Comparison of ENCODE assay signal across 8 cellular contexts in the genomic region with DNA sequence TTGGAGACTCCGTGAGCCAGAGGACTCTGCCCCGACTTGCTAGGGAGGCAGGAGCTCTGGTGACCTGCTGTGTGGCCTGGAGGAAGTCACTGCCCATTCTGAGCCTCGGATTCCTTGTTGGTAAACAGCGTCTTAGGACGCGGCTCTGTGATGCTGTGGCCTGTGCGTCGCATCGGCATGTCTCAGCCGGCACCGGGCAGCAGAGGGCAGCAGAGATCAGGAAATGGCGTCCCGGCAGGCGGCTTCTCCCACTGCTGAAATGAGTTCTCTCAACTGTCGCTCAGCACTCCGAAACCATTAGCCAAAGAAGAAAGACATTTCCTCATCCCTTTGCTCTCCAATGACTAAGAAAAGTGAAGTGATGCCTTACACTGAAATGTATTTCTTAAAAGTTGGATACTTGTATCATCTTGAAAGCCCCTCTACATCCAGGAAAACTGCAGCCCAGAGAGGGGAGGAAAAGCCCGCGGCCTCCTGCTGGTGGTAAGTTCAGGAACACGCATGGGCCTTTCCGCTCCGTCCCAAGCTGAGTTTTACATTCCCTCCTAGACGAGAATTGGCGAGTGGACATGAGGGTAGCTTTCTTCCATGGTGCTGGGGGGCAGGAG.
A peak's percentile ranks its signal among the peaks of the same experiment; 100 is the strongest.
DNase-seq lines count a peak whose midpoint lies in the region; ATAC-seq, FAIRE-seq and TF ChIP-seq lines count a peak whose summit lies in the region.

No MANE protein-coding gene starts in this region.

- peak; percentile 93 for TF ChIP-seq CTCF in bronchial epithelial cell (IDR thresholded peaks at IDR 0.05; ENCODE audit: insufficient read depth, low read length, severe bottlenecking)

- peak; percentile 94 for FAIRE-seq in bronchial epithelial cell (lab: Jason Lieb, UNC)

- H3K27me3 ChIP-seq in bronchial epithelial cell (ENCODE audit: control insufficient read depth, insufficient read depth, low read length): no peaks in the 10 kb centered on the region

- no peak overlapping the region for H3K4me3 ChIP-seq in bronchial epithelial cell (ENCODE audit: low read depth, low read length)

- ATAC-seq in GM18498 (IDR thresholded peaks at IDR 0.05; ENCODE audit: unreplicated experiment) (peak; percentile 96), HG02981 (IDR thresholded peaks at IDR 0.05; ENCODE audit: unreplicated experiment) (peak; percentile 92)

- H3K36me3 ChIP-seq in bronchial epithelial cell (ENCODE audit: control insufficient read depth, insufficient read depth, low read length): no peaks in the 10 kb centered on the region

- DNase-seq in 8988T: peak; percentile 57
- DNase-seq in NCI-H2196 (lab: John Stamatoyannopoulos, UW; ENCODE audit: unreplicated experiment): peak; percentile 46
- peak; percentile 45 to 67 (median 58) for DNase-seq in activated CD4-positive, CD25-positive, alpha-beta regulatory T cell (lab: John Stamatoyannopoulos, UW)
- DNase-seq in bronchial epithelial cell (ENCODE audit: low read depth): peak; percentile 68
- DNase-seq in kidney glomerular epithelial cell (lab: John Stamatoyannopoulos, UW): peak; percentile 66
- DNase-seq in stimulated activated CD4-positive, alpha-beta T cell treated with anti-CD3 and anti-CD28 coated beads, Interleukin-2, amount 100 ng/mL, for 24 hours: peak; percentile 82 to 86
